ENCODE assay signal across 28 cellular contexts in genomic region chr14:24542346-24542936, GRCh38. TPM values are rescaled to one million over a fixed set of nuclear protein-coding genes. Genes with fewer than 3 reads are reported as not detected.
"Had no signal": no experiment of that assay in that cellular context is flagged by ENCODE, and none has a peak within 500 bp of the region (broad histone marks: within the 10 kb centered on the region; RNA-seq: fewer than 3 reads in every experiment).

No MANE protein-coding gene starts in this region.

- H3K27me3 ChIP-seq: adrenal gland, ascending aorta, brain microvascular endothelial cell, colonic mucosa, dorsolateral prefrontal cortex, tibial artery, uterus had no signal

- FAIRE-seq: endothelial cell of umbilical vein, frontal cortex had no signal

- H3K4me3 Mint-ChIP-seq: activated CD4-positive, alpha-beta T cell treated with anti-CD3 and anti-CD28 coated beads, Interleukin-2, amount 10 ng/mL, durations not matched to agents 7 days and 5 days; activated CD8-positive, alpha-beta memory T cell treated with anti-CD3 and anti-CD28 coated beads, Interleukin-2, amount 10 ng/mL, durations not matched to agents 7 days and 5 days; activated CD8-positive, alpha-beta T cell treated with anti-CD3 and anti-CD28 coated beads for 36 hours; activated naive CD8-positive, alpha-beta T cell; activated T-helper 1 cell treated with anti-CD3 and anti-CD28 coated beads, Interleukin-12 subunit alpha, Interleukin-12 subunit beta, Interleukin-2, Interleukin-4 antibody, amounts not matched to agents 30 ng/mL and 10 ng/mL and 1 ng/mL, durations not matched to agents 14 hours and 24 hours and 36 hours; central memory CD8-positive, alpha-beta T cell; effector memory CD8-positive, alpha-beta T cell; memory B cell; natural killer cell treated with Interleukin-12 subunit alpha and Interleukin-12 subunit beta and Interleukin-15 and Interleukin-18, amount 100 ng/mL, for 72 hours; stimulated activated naive CD8-positive, alpha-beta T cell treated with anti-CD3 and anti-CD28 coated beads, Interleukin-15, Interleukin-2, amounts not matched to agents 100 ng/mL and 50 ng/mL, for 24 hours; T-helper 2 cell treated with Interferon-gamma antibody and Interleukin-4, amounts not matched to agents 5 μg/mL and 100 μg/mL, for 36 hours had no signal

- H3K27ac Mint-ChIP-seq: activated CD4-positive, alpha-beta T cell treated with anti-CD3 and anti-CD28 coated beads, Interleukin-2, amount 10 ng/mL, durations not matched to agents 7 days and 5 days; activated CD8-positive, alpha-beta memory T cell treated with anti-CD3 and anti-CD28 coated beads, Interleukin-2, amount 10 ng/mL, durations not matched to agents 7 days and 5 days; activated CD8-positive, alpha-beta T cell treated with anti-CD3 and anti-CD28 coated beads for 36 hours; activated naive CD8-positive, alpha-beta T cell; activated T-helper 1 cell treated with anti-CD3 and anti-CD28 coated beads, Interleukin-12 subunit alpha, Interleukin-12 subunit beta, Interleukin-2, Interleukin-4 antibody, amounts not matched to agents 30 ng/mL and 10 ng/mL and 1 ng/mL, durations not matched to agents 14 hours and 24 hours and 36 hours; effector memory CD8-positive, alpha-beta T cell; memory B cell; natural killer cell treated with Interleukin-12 subunit alpha and Interleukin-12 subunit beta and Interleukin-15 and Interleukin-18, amount 100 ng/mL, for 72 hours; stimulated activated naive CD8-positive, alpha-beta T cell treated with anti-CD3 and anti-CD28 coated beads, Interleukin-15, Interleukin-2, amounts not matched to agents 100 ng/mL and 50 ng/mL, for 24 hours; T-helper 2 cell treated with Interferon-gamma antibody and Interleukin-4, amounts not matched to agents 5 μg/mL and 100 μg/mL, for 36 hours had no signal

- ATAC-seq: activated CD4-positive, CD25-positive, alpha-beta regulatory T cell treated with anti-CD3 and anti-CD28 coated beads, Interleukin-2, amount 50 U/mL, for 24 hours; activated CD8-positive, alpha-beta memory T cell treated with anti-CD3 and anti-CD28 coated beads, Interleukin-2, amount 10 ng/mL, durations not matched to agents 7 days and 5 days; activated CD8-positive, alpha-beta T cell treated with anti-CD3 and anti-CD28 coated beads for 36 hours; effector memory CD8-positive, alpha-beta T cell; left ventricle myocardium superior; natural killer cell treated with Interleukin-12 subunit alpha and Interleukin-12 subunit beta and Interleukin-15 and Interleukin-18, amount 100 ng/mL, for 72 hours had no signal

- H3K36me3 ChIP-seq: adrenal gland, ascending aorta, brain microvascular endothelial cell, colonic mucosa, prostate gland, tibial artery, uterus had no signal

- H3K4me3 ChIP-seq: adrenal gland, ascending aorta, colonic mucosa, dorsolateral prefrontal cortex, prostate gland, tibial artery, uterus had no signal

- DNase-seq: activated CD4-positive, alpha-beta T cell treated with anti-CD3 and anti-CD28 coated beads, Interleukin-2, amount 10 ng/mL, durations not matched to agents 7 days and 5 days; activated CD8-positive, alpha-beta memory T cell treated with anti-CD3 and anti-CD28 coated beads, Interleukin-2, amount 10 ng/mL, durations not matched to agents 7 days and 5 days; activated CD8-positive, alpha-beta T cell treated with anti-CD3 and anti-CD28 coated beads for 36 hours; adrenal gland; brain microvascular endothelial cell; colonic mucosa; dorsolateral prefrontal cortex; effector memory CD8-positive, alpha-beta T cell; hippocampal formation; left ventricle myocardium superior; stimulated activated CD4-positive, alpha-beta T cell treated with anti-CD3 and anti-CD28 coated beads, Interleukin-12 subunit alpha, Interleukin-12 subunit beta, amount 100 ng/mL, for 4 hours; stimulated activated CD4-positive, alpha-beta T cell treated with anti-CD3 and anti-CD28 coated beads, Interleukin-4, amount 100 ng/mL, for 4 hours; substantia nigra; tibial artery; uterus had no signal

- H3K27ac ChIP-seq: adrenal gland, ascending aorta, brain microvascular endothelial cell, colonic mucosa, dorsolateral prefrontal cortex, prostate gland, tibial artery, uterus, VCaP had no signal

- H3K9me3 ChIP-seq: adrenal gland, ascending aorta, colonic mucosa, prostate gland, uterus had no signal

- H3K4me1 Mint-ChIP-seq: activated CD4-positive, alpha-beta T cell treated with anti-CD3 and anti-CD28 coated beads, Interleukin-2, amount 10 ng/mL, durations not matched to agents 7 days and 5 days; central memory CD8-positive, alpha-beta T cell; memory B cell had no signal

- H3K4me1 ChIP-seq: adrenal gland, ascending aorta, colonic mucosa, prostate gland, tibial artery, uterus had no signal

RNA-seq across cellular contexts. Expression of gene CTSG, which starts 33.6 kb away (rescaled TPM):
- polyA plus RNA-seq: endothelial cell of umbilical vein had no signal

RNA-seq across cellular contexts. Expression of gene CMA1, which starts 34.4 kb away (rescaled TPM):
- polyA plus RNA-seq: adrenal gland, endothelial cell of umbilical vein had no signal
